In the genomic region with DNA sequence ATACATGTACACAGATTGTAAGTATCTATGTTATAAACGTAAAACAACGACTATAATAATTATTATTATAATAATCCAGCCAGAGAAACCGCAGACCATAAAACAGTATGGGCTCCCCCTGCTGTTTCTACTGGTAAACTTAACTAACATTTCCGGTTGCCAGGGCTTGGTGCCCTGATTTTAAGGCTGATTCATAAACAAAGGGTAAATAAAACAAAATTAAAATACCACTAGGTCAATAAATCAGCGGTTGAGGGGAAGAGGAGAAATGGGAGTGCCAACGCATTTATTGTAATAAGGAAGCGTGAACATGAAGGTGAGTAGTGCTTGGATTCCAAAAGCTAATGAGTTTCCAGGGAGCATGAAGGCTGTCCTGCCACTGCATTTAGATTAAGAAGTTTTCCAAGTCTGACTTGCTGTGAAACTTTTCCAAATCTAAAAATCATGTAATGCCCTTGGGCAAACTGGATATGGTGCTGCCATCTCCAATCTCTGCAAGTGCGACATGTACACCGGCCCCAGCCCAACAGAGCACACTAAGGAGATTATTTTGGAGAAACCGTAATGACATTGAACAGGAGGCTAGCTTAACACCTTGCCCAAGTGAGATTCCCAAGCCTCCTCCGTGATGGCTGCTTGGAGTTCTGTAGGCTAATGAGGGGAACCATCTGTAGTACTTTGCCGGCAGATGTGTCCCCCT, we compare ENCODE assay signal across 8 cellular contexts. TPM values are rescaled to one million over a fixed set of nuclear protein-coding genes. Genes with fewer than 3 reads are reported as not detected.
DNase-seq lines count a peak whose midpoint lies in the region; ATAC-seq, FAIRE-seq and TF ChIP-seq lines count a peak whose summit lies in the region.

No MANE protein-coding gene starts in this region.

- no peaks in the 10 kb centered on the region for H3K9me2 ChIP-seq in PC-3 (replicated peaks; ENCODE audit: low read length)

- H3K79me2 ChIP-seq in PC-3 (ENCODE audit: low read length), result no peaks in the 10 kb centered on the region

- no peak for TF ChIP-seq POLR2A in erythroblast (IDR thresholded peaks at IDR 0.05; ENCODE audit: low read length)

- no peaks in the 10 kb centered on the region for H3K9me3 Mint-ChIP-seq in CD4-positive, CD25-positive, alpha-beta regulatory T cell

- H3K27me3 ChIP-seq in CD4-positive, CD25-positive, alpha-beta regulatory T cell (ENCODE audit: control insufficient read depth, insufficient read depth, low read length), result peaks cover 2% of the 10 kb centered on the region
- no peaks in the 10 kb centered on the region for H3K27me3 ChIP-seq in PC-3 (ENCODE audit: low read length)

- DNase-seq in CD4-positive, CD25-positive, alpha-beta regulatory T cell, result peak in 2 of 3 donors; percentile 43 to 64
- no peak for DNase-seq in GM19239 (ENCODE audit: insufficient read length, low spot score)
- DNase-seq in PC-3, result peak; percentile 71
- DNase-seq in erythroblast (lab: John Stamatoyannopoulos, UW), result peak; percentile 20 to 26
- peak; percentile 23 for DNase-seq in retina

- no peaks in the 10 kb centered on the region for H3F3A ChIP-seq in PC-3 (ENCODE audit: low read length, unreplicated experiment)

- H4K20me1 ChIP-seq in PC-3 (ENCODE audit: low read length), result no peaks in the 10 kb centered on the region

- H3K27me3 Mint-ChIP-seq in CD4-positive, CD25-positive, alpha-beta regulatory T cell, result peaks cover 19% of the 10 kb centered on the region

- peaks cover 32% of the 10 kb centered on the region for H3K4me1 ChIP-seq in CD4-positive, CD25-positive, alpha-beta regulatory T cell (ENCODE audit: control insufficient read depth, insufficient read depth, low read length, poor library complexity, severe bottlenecking)
- peaks cover 27% of the 10 kb centered on the region for H3K4me1 ChIP-seq in PC-3 (ENCODE audit: insufficient read depth, low read length)

- peak overlapping the region; percentile 42 for H3K4me2 ChIP-seq in PC-3 (ENCODE audit: low read length)

- H3K4me1 Mint-ChIP-seq in CD4-positive, CD25-positive, alpha-beta regulatory T cell, result peaks cover 2 to 18% (median 13%) of the 10 kb centered on the region in 4 donors

- BruUV-seq in PC-3 (replicated peaks; lab: Mats Ljungman, UMichigan), result no TSS peak

- no peak overlapping the region for H3K4me3 ChIP-seq in CD4-positive, CD25-positive, alpha-beta regulatory T cell (ENCODE audit: low read depth, low read length)
- H3K4me3 ChIP-seq in PC-3 (ENCODE audit: low read length), result no peak overlapping the region; the same call in 1 of the 2 replicates

- CTCF ChIA-PET in PC-3 (lab: Charles Lee), result interaction anchor here (0.7 kb wide), 1 partner anchor 37 kb away, joined by 4 read pairs; no protein-coding TSS in a partner anchor

- no peaks in the 10 kb centered on the region for H3K9me3 ChIP-seq in CD4-positive, CD25-positive, alpha-beta regulatory T cell (ENCODE audit: control insufficient read depth in 2 of 2, low read length in 2 of 2)
- H3K9me3 ChIP-seq in PC-3 (ENCODE audit: low read length), result no peaks in the 10 kb centered on the region

- H2AFZ ChIP-seq in PC-3 (ENCODE audit: low read length), result peak overlapping the region; percentile 16; the same call in 1 of the 2 replicates

- TF ChIP-seq CTCF in PC-3 (conservative IDR thresholded peaks at IDR 0.05; ENCODE audit: low read depth, low read length), result peak; percentile 70

- peak overlapping the region in 1 of 3 donors; percentile 21 for H3K27ac Mint-ChIP-seq in CD4-positive, CD25-positive, alpha-beta regulatory T cell

- ATAC-seq in CD4-positive, CD25-positive, alpha-beta regulatory T cell (ENCODE audit: low read depth in 2 of 2), result peak in 1 of 2 donors; percentile 48
- ATAC-seq in PC-3 (peak; percentile 50), GM21576 (IDR thresholded peaks at IDR 0.05; ENCODE audit: unreplicated experiment) (no peak), HG02973 (IDR thresholded peaks at IDR 0.05; ENCODE audit: unreplicated experiment) (no peak), GM19467 (IDR thresholded peaks at IDR 0.05; ENCODE audit: unreplicated experiment) (no peak)

- peak overlapping the region in 1 of 4 donors; percentile 67 for H3K4me3 Mint-ChIP-seq in CD4-positive, CD25-positive, alpha-beta regulatory T cell

- peak; percentile 78 for FAIRE-seq in GM19239 (lab: Jason Lieb, UNC)

- POLR2A ChIA-PET in PC-3 (lab: Charles Lee; ENCODE audit: unreplicated experiment), result no interaction called here

- H3K27ac ChIP-seq in CD4-positive, CD25-positive, alpha-beta regulatory T cell (ENCODE audit: insufficient read depth, low read length, poor library complexity, severe bottlenecking), result no peak overlapping the region
- no peak overlapping the region for H3K27ac ChIP-seq in PC-3 (ENCODE audit: low read length)

- intact Hi-C loops in PC-3 (cut with micrococcal nuclease), result loop anchor here (5.0 kb wide), 1 partner anchor 440 kb away; no protein-coding TSS in a partner anchor

- no peaks in the 10 kb centered on the region for H3K36me3 ChIP-seq in CD4-positive, CD25-positive, alpha-beta regulatory T cell (ENCODE audit: control insufficient read depth, insufficient read depth, low read length)
- no peaks in the 10 kb centered on the region for H3K36me3 ChIP-seq in PC-3 (ENCODE audit: low read depth, low read length)

- no peaks in the 10 kb centered on the region for H3K36me3 Mint-ChIP-seq in CD4-positive, CD25-positive, alpha-beta regulatory T cell

- H3K9ac ChIP-seq in PC-3 (ENCODE audit: low read length), result no peak overlapping the region

RNA-seq across cellular contexts. Expression of a gene that starts 50.7 kb away (rescaled TPM):
- total RNA-seq in CD4-positive, CD25-positive, alpha-beta regulatory T cell, result 231 TPM
- 10 to 100 TPM; 38.8 to 62.8 (median 56.2) TPM for polyA plus RNA-seq in CD4-positive, CD25-positive, alpha-beta regulatory T cell
- total RNA-seq in PC-3 (2014; rRNA removed), result 50.3 and 90.2 TPM in 2 replicates
